In the genomic region with DNA sequence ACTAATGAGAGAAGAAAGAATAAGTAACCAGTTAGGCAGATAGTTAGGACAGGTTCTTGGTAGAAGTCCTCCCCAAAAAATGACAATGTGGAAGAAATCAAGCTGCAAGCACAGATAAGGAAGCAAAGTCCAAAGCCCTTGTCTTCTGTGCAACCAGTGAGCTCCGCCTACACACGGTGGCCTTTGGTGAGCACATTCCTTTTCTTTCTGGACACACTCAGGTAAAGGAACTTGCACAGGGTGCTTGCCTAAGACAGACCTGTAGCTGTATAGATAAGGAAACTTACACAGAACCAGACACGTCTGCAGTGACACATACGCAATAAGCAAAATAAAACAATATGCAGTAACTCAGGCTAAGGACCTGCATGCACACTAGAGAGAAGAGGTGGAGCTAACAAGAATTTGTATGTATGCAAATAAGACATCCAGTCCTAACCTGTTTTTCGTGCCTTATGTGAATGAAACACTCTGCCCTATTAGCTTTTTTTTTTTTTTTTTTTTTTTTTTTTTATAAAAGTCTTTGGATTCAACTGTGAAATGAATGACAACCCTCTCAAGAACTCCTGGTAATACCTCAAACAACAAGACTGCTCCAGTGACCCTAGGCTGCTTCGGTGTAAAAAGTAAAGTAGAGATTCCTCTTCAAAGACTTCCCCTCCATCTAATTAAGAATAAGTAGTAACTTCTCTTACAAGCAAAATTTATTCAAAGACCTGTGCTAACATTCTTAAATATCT, we compare ENCODE assay signal across 1 cellular context.
TF ChIP-seq lines count a peak whose summit lies in the region.

No MANE protein-coding gene starts in this region.

TF ChIP-seq in HepG2, 621 proteins besides CTCF, POLR2A, EP300 and RAD21 (continued from another document and continues in another):
- TF ChIP-seq NRL (CRISPR knock-in tag; IDR thresholded peaks at IDR 0.05; ENCODE audit: borderline replicate concordance), result no peak
- TF ChIP-seq PRDM4 (CRISPR knock-in tag; IDR thresholded peaks at IDR 0.05; ENCODE audit: borderline replicate concordance), result no peak
- TF ChIP-seq SMARCE1 (IDR thresholded peaks at IDR 0.05; ENCODE audit: borderline replicate concordance), result no peak
- TF ChIP-seq, protein P1, sequence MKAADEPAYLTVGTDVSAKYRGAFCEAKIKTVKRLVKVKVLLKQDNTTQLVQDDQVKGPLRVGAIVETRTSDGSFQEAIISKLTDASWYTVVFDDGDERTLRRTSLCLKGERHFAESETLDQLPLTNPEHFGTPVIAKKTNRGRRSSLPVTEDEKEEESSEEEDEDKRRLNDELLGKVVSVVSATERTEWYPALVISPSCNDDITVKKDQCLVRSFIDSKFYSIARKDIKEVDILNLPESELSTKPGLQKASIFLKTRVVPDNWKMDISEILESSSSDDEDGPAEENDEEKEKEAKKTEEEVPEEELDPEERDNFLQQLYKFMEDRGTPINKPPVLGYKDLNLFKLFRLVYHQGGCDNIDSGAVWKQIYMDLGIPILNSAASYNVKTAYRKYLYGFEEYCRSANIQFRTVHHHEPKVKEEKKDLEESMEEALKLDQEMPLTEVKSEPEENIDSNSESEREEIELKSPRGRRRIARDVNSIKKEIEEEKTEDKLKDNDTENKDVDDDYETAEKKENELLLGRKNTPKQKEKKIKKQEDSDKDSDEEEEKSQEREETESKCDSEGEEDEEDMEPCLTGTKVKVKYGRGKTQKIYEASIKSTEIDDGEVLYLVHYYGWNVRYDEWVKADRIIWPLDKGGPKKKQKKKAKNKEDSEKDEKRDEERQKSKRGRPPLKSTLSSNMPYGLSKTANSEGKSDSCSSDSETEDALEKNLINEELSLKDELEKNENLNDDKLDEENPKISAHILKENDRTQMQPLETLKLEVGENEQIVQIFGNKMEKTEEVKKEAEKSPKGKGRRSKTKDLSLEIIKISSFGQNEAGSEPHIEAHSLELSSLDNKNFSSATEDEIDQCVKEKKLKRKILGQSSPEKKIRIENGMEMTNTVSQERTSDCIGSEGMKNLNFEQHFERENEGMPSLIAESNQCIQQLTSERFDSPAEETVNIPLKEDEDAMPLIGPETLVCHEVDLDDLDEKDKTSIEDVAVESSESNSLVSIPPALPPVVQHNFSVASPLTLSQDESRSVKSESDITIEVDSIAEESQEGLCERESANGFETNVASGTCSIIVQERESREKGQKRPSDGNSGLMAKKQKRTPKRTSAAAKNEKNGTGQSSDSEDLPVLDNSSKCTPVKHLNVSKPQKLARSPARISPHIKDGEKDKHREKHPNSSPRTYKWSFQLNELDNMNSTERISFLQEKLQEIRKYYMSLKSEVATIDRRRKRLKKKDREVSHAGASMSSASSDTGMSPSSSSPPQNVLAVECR (CRISPR knock-in tag; IDR thresholded peaks at IDR 0.05; ENCODE audit: borderline replicate concordance), result peak; percentile 30; the same call in 1 of the 2 replicates
- no peak for TF ChIP-seq ZFP1 (CRISPR knock-in tag; IDR thresholded peaks at IDR 0.05)
- TF ChIP-seq, protein P2, sequence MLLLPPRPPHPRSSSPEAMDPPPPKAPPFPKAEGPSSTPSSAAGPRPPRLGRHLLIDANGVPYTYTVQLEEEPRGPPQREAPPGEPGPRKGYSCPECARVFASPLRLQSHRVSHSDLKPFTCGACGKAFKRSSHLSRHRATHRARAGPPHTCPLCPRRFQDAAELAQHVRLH (CRISPR knock-in tag; IDR thresholded peaks at IDR 0.05; ENCODE audit: borderline replicate concordance, low read depth), result peak; percentile 49; the same call in 1 of the 2 replicates
- TF ChIP-seq KDM2A (CRISPR knock-in tag; IDR thresholded peaks at IDR 0.05; ENCODE audit: borderline replicate concordance, low read depth), result no peak
- no peak for TF ChIP-seq MXD4 (CRISPR knock-in tag; IDR thresholded peaks at IDR 0.05)
- peak; percentile 35; the same call in 1 of the 2 replicates for TF ChIP-seq CHD4 (IDR thresholded peaks at IDR 0.05; ENCODE audit: borderline replicate concordance, low read length)
- no peak for TF ChIP-seq CHD2 (IDR thresholded peaks at IDR 0.05; ENCODE audit: low read depth, low read length)
- no peak for TF ChIP-seq ZNF615 (CRISPR knock-in tag; IDR thresholded peaks at IDR 0.05; ENCODE audit: borderline replicate concordance)
- TF ChIP-seq HOXA3 (CRISPR knock-in tag; IDR thresholded peaks at IDR 0.05), result peak; percentile 81
- TF ChIP-seq ETV6 (CRISPR knock-in tag; conservative IDR thresholded peaks at IDR 0.05), result no peak
- TF ChIP-seq DPF2 (CRISPR knock-in tag; IDR thresholded peaks at IDR 0.05; ENCODE audit: borderline replicate concordance, low read depth), result peak; percentile 63; the same call in 1 of the 2 replicates
- TF ChIP-seq NFE2L2 (IDR thresholded peaks at IDR 0.05; ENCODE audit: low read length), result no peak
- peak; percentile 42; the same call in 1 of the 2 replicates for TF ChIP-seq ZNF230 (CRISPR knock-in tag; IDR thresholded peaks at IDR 0.05)
- TF ChIP-seq HNF4G (IDR thresholded peaks at IDR 0.05; ENCODE audit: borderline replicate concordance, low read depth, low read length), result peak; percentile 90
- TF ChIP-seq HNF4G (CRISPR knock-in tag; IDR thresholded peaks at IDR 0.05; ENCODE audit: borderline replicate concordance, low read depth), result peak; percentile 59; the same call in 1 of the 2 replicates
- no peak for TF ChIP-seq YEATS4 (CRISPR knock-in tag; IDR thresholded peaks at IDR 0.05; ENCODE audit: borderline replicate concordance)
- TF ChIP-seq HOXA9 (CRISPR knock-in tag; IDR thresholded peaks at IDR 0.05; ENCODE audit: borderline replicate concordance), result no peak
- no peak for TF ChIP-seq TFE3 (CRISPR knock-in tag; IDR thresholded peaks at IDR 0.05)
- TF ChIP-seq CAMTA2 (CRISPR knock-in tag; IDR thresholded peaks at IDR 0.05; ENCODE audit: borderline replicate concordance), result no peak
- no peak; the same call in 1 of the 2 replicates for TF ChIP-seq KLF11 (CRISPR knock-in tag; IDR thresholded peaks at IDR 0.05)
- no peak for TF ChIP-seq U2AF1 (optimal IDR thresholded peaks at IDR 0.05; ENCODE audit: low read depth, low read length)
- no peak for TF ChIP-seq ZNF619 (CRISPR knock-in tag; IDR thresholded peaks at IDR 0.05)
- TF ChIP-seq, protein P3, sequence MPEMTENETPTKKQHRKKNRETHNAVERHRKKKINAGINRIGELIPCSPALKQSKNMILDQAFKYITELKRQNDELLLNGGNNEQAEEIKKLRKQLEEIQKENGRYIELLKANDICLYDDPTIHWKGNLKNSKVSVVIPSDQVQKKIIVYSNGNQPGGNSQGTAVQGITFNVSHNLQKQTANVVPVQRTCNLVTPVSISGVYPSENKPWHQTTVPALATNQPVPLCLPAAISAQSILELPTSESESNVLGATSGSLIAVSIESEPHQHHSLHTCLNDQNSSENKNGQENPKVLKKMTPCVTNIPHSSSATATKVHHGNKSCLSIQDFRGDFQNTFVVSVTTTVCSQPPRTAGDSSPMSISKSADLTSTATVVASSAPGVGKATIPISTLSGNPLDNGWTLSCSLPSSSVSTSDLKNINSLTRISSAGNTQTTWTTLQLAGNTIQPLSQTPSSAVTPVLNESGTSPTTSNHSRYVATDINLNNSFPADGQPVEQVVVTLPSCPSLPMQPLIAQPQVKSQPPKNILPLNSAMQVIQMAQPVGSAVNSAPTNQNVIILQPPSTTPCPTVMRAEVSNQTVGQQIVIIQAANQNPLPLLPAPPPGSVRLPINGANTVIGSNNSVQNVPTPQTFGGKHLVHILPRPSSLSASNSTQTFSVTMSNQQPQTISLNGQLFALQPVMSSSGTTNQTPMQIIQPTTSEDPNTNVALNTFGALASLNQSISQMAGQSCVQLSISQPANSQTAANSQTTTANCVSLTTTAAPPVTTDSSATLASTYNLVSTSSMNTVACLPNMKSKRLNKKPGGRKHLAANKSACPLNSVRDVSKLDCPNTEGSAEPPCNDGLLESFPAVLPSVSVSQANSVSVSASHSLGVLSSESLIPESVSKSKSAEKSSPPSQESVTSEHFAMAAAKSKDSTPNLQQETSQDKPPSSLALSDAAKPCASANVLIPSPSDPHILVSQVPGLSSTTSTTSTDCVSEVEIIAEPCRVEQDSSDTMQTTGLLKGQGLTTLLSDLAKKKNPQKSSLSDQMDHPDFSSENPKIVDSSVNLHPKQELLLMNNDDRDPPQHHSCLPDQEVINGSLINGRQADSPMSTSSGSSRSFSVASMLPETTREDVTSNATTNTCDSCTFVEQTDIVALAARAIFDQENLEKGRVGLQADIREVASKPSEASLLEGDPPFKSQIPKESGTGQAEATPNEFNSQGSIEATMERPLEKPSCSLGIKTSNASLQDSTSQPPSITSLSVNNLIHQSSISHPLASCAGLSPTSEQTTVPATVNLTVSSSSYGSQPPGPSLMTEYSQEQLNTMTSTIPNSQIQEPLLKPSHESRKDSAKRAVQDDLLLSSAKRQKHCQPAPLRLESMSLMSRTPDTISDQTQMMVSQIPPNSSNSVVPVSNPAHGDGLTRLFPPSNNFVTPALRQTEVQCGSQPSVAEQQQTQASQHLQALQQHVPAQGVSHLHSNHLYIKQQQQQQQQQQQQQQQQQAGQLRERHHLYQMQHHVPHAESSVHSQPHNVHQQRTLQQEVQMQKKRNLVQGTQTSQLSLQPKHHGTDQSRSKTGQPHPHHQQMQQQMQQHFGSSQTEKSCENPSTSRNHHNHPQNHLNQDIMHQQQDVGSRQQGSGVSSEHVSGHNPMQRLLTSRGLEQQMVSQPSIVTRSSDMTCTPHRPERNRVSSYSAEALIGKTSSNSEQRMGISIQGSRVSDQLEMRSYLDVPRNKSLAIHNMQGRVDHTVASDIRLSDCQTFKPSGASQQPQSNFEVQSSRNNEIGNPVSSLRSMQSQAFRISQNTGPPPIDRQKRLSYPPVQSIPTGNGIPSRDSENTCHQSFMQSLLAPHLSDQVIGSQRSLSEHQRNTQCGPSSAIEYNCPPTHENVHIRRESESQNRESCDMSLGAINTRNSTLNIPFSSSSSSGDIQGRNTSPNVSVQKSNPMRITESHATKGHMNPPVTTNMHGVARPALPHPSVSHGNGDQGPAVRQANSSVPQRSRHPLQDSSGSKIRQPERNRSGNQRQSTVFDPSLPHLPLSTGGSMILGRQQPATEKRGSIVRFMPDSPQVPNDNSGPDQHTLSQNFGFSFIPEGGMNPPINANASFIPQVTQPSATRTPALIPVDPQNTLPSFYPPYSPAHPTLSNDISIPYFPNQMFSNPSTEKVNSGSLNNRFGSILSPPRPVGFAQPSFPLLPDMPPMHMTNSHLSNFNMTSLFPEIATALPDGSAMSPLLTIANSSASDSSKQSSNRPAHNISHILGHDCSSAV (CRISPR knock-in tag; IDR thresholded peaks at IDR 0.05; ENCODE audit: borderline replicate concordance), result no peak
- no peak for TF ChIP-seq STAT5B (CRISPR knock-in tag; IDR thresholded peaks at IDR 0.05)
- TF ChIP-seq MYPOP (CRISPR knock-in tag; IDR thresholded peaks at IDR 0.05), result no peak
- no peak for TF ChIP-seq HNRNPUL1 (IDR thresholded peaks at IDR 0.05; ENCODE audit: low read depth, low read length)
- TF ChIP-seq, protein P4, sequence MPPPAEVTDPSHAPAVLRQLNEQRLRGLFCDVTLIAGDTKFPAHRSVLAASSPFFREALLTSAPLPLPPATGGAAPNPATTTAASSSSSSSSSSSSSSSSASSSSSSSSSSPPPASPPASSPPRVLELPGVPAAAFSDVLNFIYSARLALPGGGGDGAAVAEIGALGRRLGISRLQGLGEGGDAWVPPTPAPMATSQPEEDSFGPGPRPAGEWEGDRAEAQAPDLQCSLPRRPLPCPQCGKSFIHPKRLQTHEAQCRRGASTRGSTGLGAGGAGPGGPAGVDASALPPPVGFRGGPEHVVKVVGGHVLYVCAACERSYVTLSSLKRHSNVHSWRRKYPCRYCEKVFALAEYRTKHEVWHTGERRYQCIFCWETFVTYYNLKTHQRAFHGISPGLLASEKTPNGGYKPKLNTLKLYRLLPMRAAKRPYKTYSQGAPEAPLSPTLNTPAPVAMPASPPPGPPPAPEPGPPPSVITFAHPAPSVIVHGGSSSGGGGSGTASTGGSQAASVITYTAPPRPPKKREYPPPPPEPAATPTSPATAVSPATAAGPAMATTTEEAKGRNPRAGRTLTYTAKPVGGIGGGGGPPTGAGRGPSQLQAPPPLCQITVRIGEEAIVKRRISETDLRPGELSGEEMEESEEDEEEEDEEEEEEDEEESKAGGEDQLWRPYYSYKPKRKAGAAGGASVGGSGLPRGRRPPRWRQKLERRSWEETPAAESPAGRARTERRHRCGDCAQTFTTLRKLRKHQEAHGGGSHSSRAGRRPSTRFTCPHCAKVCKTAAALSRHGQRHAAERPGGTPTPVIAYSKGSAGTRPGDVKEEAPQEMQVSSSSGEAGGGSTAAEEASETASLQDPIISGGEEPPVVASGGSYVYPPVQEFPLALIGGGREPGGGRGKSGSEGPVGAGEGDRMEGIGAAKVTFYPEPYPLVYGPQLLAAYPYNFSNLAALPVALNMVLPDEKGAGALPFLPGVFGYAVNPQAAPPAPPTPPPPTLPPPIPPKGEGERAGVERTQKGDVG (CRISPR knock-in tag; IDR thresholded peaks at IDR 0.05; ENCODE audit: borderline replicate concordance), result no peak
